Comparison of ENCODE assay signal across 14 cellular contexts in genomic region chr6:70685494-70686180, GRCh38.
"Had no signal": no experiment of that assay in that cellular context is flagged by ENCODE, and none has a peak within 500 bp of the region (broad histone marks: within the 10 kb centered on the region; RNA-seq: fewer than 3 reads in every experiment).

No MANE protein-coding gene starts in this region.

- H3K27ac ChIP-seq: sigmoid colon, suprapubic skin, WERI-Rb-1 had no signal

- H3K36me3 ChIP-seq: sigmoid colon, suprapubic skin, WERI-Rb-1 had no signal

- ATAC-seq: naive thymus-derived CD8-positive, alpha-beta T cell; stimulated activated naive CD8-positive, alpha-beta T cell treated with anti-CD3 and anti-CD28 coated beads, Interleukin-15, Interleukin-2, amounts not matched to agents 100 U/mL and 50 U/mL, for 24 hours had no signal

- H3K4me3 ChIP-seq: sigmoid colon, suprapubic skin had no signal

- H3K9me3 ChIP-seq: sigmoid colon, suprapubic skin had no signal

- H3K27me3 ChIP-seq: sigmoid colon, suprapubic skin had no signal

- H3K27ac Mint-ChIP-seq: activated CD4-positive, alpha-beta T cell treated with anti-CD3 and anti-CD28 coated beads for 36 hours; activated naive CD4-positive, alpha-beta T cell treated with anti-CD3 and anti-CD28 coated beads, Interleukin-2, amount 10 ng/mL, durations not matched to agents 7 days and 5 days had no signal

- DNase-seq: activated CD4-positive, alpha-beta T cell treated with anti-CD3 and anti-CD28 coated beads for 36 hours; activated naive CD4-positive, alpha-beta T cell treated with anti-CD3 and anti-CD28 coated beads, Interleukin-2, amount 10 ng/mL, durations not matched to agents 7 days and 5 days; amniotic stem cell; glutamatergic neuron; left cardiac atrium; nucleus accumbens; sigmoid colon; stimulated activated CD4-positive, alpha-beta T cell treated with anti-CD3 and anti-CD28 coated beads, Interleukin-12 subunit alpha, Interleukin-12 subunit beta, amount 100 ng/mL, for 4 hours; stimulated activated naive CD8-positive, alpha-beta T cell treated with anti-CD3 and anti-CD28 coated beads, Interleukin-15, Interleukin-2, amounts not matched to agents 100 U/mL and 50 U/mL, for 24 hours; WERI-Rb-1 had no signal

- H3K27me3 Mint-ChIP-seq: activated CD4-positive, alpha-beta T cell treated with anti-CD3 and anti-CD28 coated beads for 36 hours; activated naive CD4-positive, alpha-beta T cell treated with anti-CD3 and anti-CD28 coated beads, Interleukin-2, amount 10 ng/mL, durations not matched to agents 7 days and 5 days; activated T-helper 17 cell treated with anti-CD3 and anti-CD28 coated beads, Interleukin-2, amount 50 U/mL, for 72 hours; brain; naive thymus-derived CD8-positive, alpha-beta T cell had no signal

- H3K4me3 Mint-ChIP-seq: activated CD4-positive, alpha-beta T cell treated with anti-CD3 and anti-CD28 coated beads for 36 hours; activated naive CD4-positive, alpha-beta T cell treated with anti-CD3 and anti-CD28 coated beads, Interleukin-2, amount 10 ng/mL, durations not matched to agents 7 days and 5 days had no signal
